In the genomic region with DNA sequence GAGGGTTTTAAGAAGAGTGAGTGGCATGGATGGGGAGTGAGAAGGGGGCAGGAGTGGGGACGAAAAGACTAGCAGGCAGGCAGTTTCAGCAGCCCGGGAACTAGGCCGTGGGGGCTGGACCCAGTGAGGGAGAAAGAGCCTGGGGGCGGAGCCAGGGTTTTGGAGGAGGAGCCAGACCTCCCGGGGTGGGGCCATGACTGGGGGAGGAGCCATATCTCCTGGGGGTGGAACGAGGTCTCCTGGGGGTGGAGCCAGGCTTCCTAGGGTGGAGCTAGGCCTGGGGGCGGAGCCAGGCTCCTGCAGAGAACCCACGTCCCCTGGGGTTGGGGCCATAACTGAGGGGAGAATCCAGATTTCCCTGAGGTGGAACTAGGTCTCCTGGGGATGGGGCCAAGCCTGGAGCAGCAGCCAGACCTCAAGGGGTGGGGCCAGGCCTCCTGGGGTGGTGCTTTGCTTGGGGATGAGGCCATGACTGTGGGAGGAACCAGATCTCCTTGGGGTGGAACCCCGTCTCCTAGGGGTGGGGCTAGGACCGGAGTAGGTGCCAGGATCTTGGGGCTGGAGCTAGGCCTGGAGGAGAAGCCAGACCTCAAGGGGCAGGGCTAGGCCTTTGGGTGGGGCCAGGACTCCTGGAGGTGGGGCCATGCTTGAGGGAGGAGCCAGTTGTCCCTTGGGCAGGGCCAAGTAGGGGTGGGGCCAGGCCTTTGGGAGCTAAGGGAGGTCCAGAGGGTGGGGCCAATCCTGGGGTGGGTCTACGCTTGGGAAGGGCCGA, we compare ENCODE assay signal across 10 cellular contexts. TPM values are rescaled to one million over a fixed set of nuclear protein-coding genes. Genes with fewer than 3 reads are reported as not detected.
DNase-seq lines count a peak whose midpoint lies in the region; ATAC-seq and TF ChIP-seq lines count a peak whose summit lies in the region.
"Had no signal": no experiment of that assay in that cellular context is flagged by ENCODE, and none has a peak within 500 bp of the region (broad histone marks: within the 10 kb centered on the region; RNA-seq: fewer than 3 reads in every experiment).

No MANE protein-coding gene starts in this region.

- H3K79me2 ChIP-seq in mammary epithelial cell (ENCODE audit: insufficient read depth, low read length) = no peaks in the 10 kb centered on the region

- BruUV-seq in mammary epithelial cell (replicated peaks; lab: Mats Ljungman, UMichigan) = no TSS peak

- H4K20me1 ChIP-seq in mammary epithelial cell (ENCODE audit: insufficient read depth, low read length) = no peaks in the 10 kb centered on the region

- CTCF ChIA-PET in mammary epithelial cell (lab: Charles Lee; ENCODE audit: low non-redundant PET) = no interaction called here

- intact Hi-C loops in mammary epithelial cell (cut with micrococcal nuclease) (no loop called here), heart right ventricle (cut with DNase I) (no loop called here), upper lobe of right lung (cut with DNase I) (no loop called here)

- H3K9me3 ChIP-seq in mammary epithelial cell (replicated peaks; ENCODE audit: insufficient read depth, low read length) (no peaks in the 10 kb centered on the region), SJSA1 (replicated peaks) (no peaks in the 10 kb centered on the region), heart right ventricle (no peaks in the 10 kb centered on the region), upper lobe of right lung (no peaks in the 10 kb centered on the region)

- no peak overlapping the region for H3K4me2 ChIP-seq in mammary epithelial cell (ENCODE audit: insufficient read depth, low read depth, low read length)
- H3K4me2 ChIP-seq: KMS-11 had no signal

- dilution Hi-C loops in mammary epithelial cell (cut with HindIII; ENCODE audit: low sequenced_read_pairs) = no loop called here

- H3K27ac ChIP-seq in mammary epithelial cell (ENCODE audit: insufficient read depth, low read depth, low read length) = no peak overlapping the region
- no peak overlapping the region for H3K27ac ChIP-seq in SJSA1
- no peak overlapping the region for H3K27ac ChIP-seq in heart right ventricle
- no peak overlapping the region for H3K27ac ChIP-seq in upper lobe of right lung
- H3K27ac ChIP-seq: KMS-11 had no signal

- in situ Hi-C loops in T47D (cut with HindIII; ENCODE audit: low pct_unique_long_range_greater_than_20kb, low sequenced_read_pairs) (no loop called here), mammary epithelial cell (cut with MboI; ENCODE audit: low sequenced_read_pairs in 2 of 2) (no loop called here)

- 92% methylated on average over 4 of the region's 12 CpGs for WGBS in mammary epithelial cell (ENCODE audit: low coverage, missing lambda C conversion rate)
- WGBS in heart right ventricle, 2 donors = 77% methylated on average over 12 of the region's 12 CpGs

- DNase-seq in T47D (ENCODE audit: low read depth in 1 of 2, low spot score in 1 of 2) (peak; percentile 79 to 100), mammary epithelial cell (no peak), SJSA1 (ENCODE audit: low read depth in 1 of 2, low spot score in 2 of 2) (peak; percentile 39 to 76), heart right ventricle (peak; percentile 19 to 61), upper lobe of right lung (peak; percentile 69), DMS79 (lab: John Stamatoyannopoulos, UW) (no peak), NCI-H128 (lab: John Stamatoyannopoulos, UW; ENCODE audit: unreplicated experiment) (no peak)

- H3K9ac ChIP-seq in mammary epithelial cell (ENCODE audit: insufficient read depth, low read length) = no peak overlapping the region
- H3K9ac ChIP-seq: KMS-11 had no signal

- no peak overlapping the region for H2AFZ ChIP-seq in mammary epithelial cell (ENCODE audit: low read depth, low read length)

- H3K4me1 ChIP-seq in mammary epithelial cell (ENCODE audit: insufficient read depth, low read length) = no peaks in the 10 kb centered on the region
- H3K4me1 ChIP-seq in SJSA1 (replicated peaks) = peaks cover 19% of the 10 kb centered on the region
- H3K4me1 ChIP-seq in heart right ventricle = peaks cover 0 to 20% (median 7%) of the 10 kb centered on the region in 9 donors
- H3K4me1 ChIP-seq in upper lobe of right lung = no peaks in the 10 kb centered on the region

- H3K36me3 ChIP-seq in mammary epithelial cell (ENCODE audit: insufficient read depth, low read length) (no peaks in the 10 kb centered on the region), SJSA1 (no peaks in the 10 kb centered on the region), heart right ventricle (no peaks in the 10 kb centered on the region), upper lobe of right lung (no peaks in the 10 kb centered on the region)

- H3K27me3 ChIP-seq in mammary epithelial cell (ENCODE audit: insufficient read depth, low read length) = peaks cover 4% of the 10 kb centered on the region
- no peaks in the 10 kb centered on the region for H3K27me3 ChIP-seq in SJSA1 (replicated peaks)
- H3K27me3 ChIP-seq in heart right ventricle = peaks cover 0 to 5% (median 0%) of the 10 kb centered on the region in 7 donors
- H3K27me3 ChIP-seq in upper lobe of right lung = no peaks in the 10 kb centered on the region

- peak; percentile 24 to 73 (median 47) for ATAC-seq in heart right ventricle
- ATAC-seq in upper lobe of right lung = peak; percentile 62
- ATAC-seq in HG03159 (IDR thresholded peaks at IDR 0.05; ENCODE audit: unreplicated experiment) = no peak

- no peak for TF ChIP-seq CTCF in mammary epithelial cell (conservative IDR thresholded peaks at IDR 0.05 in 1 of 2, IDR thresholded peaks at IDR 0.05 in 1 of 2; ENCODE audit: extremely low read depth in 1 of 2, insufficient read depth in 1 of 2, low read depth in 1 of 2, low read length in 2 of 2)
- TF ChIP-seq CTCF in heart right ventricle (IDR thresholded peaks at IDR 0.05) = no peak
- no peak for TF ChIP-seq CTCF in upper lobe of right lung (IDR thresholded peaks at IDR 0.05)

- H3K4me3 ChIP-seq in mammary epithelial cell (replicated peaks in 1 of 3; ENCODE audit: insufficient read depth in 1 of 3, low read depth in 2 of 3, low read length in 3 of 3) (no peak overlapping the region), SJSA1 (no peak overlapping the region), heart right ventricle (no peak overlapping the region), upper lobe of right lung (no peak overlapping the region)

RNA-seq across cellular contexts. Expression of a gene that starts 41.7 kb away (rescaled TPM):
- not detected for total RNA-seq in mammary epithelial cell
- not detected for polyA plus RNA-seq in mammary epithelial cell
- not detected for polyA minus RNA-seq in mammary epithelial cell
- 0.11 TPM in 1 of 2 replicates, not detected in the other for total RNA-seq in SJSA1 (2014; rRNA removed; shearing (Covaris generic))
- under 1 TPM in 5 of 10 donors, not detected in 5; 0.08 to 0.79 (median 0.10) TPM for total RNA-seq in heart right ventricle
- polyA plus RNA-seq in heart right ventricle = under 1 TPM in 1 of 2 donors, not detected in 1; 0.06 TPM
- 0.29 TPM for total RNA-seq in upper lobe of right lung
- total RNA-seq: activated T-helper 1 cell treated with anti-CD3 and anti-CD28 coated beads, Interleukin-12 subunit alpha, Interleukin-12 subunit beta, Interleukin-2, Interleukin-4 antibody, amounts not matched to agents 30 ng/mL and 10 ng/mL and 1 ng/mL, durations not matched to agents 14 hours and 24 hours and 36 hours had no signal

Comparison
In these comparisons a context has a peak if more than half of its experiments do, and no peak if none do; other contexts are left out.
1. DNase-seq: peak in T47D (2 of 2), SJSA1 (2 of 2), heart right ventricle (2 of 2) and upper lobe of right lung (single experiment); none in mammary epithelial cell (single experiment), DMS79 (single experiment) and NCI-H128 (single experiment).